ENCODE assay signal across 10 cellular contexts in genomic region chr1:56508523-56508983, GRCh38.
DNase-seq lines count a peak whose midpoint lies in the region; ATAC-seq and TF ChIP-seq lines count a peak whose summit lies in the region.
"Had no signal": no experiment of that assay in that cellular context is flagged by ENCODE, and none has a peak within 500 bp of the region (broad histone marks: within the 10 kb centered on the region; RNA-seq: fewer than 3 reads in every experiment).

No MANE protein-coding gene starts in this region.

- no peaks in the 10 kb centered on the region for H4K20me1 ChIP-seq in OCI-LY7 (ENCODE audit: insufficient read depth, low read length)

- H3K79me2 ChIP-seq in OCI-LY7 (ENCODE audit: insufficient read depth, low read depth, low read length): no peaks in the 10 kb centered on the region

- TF ChIP-seq EP300 in tibial nerve (IDR thresholded peaks at IDR 0.05): peak in 1 of 2 donors; percentile 80

- H3K9ac ChIP-seq in liver (ENCODE audit: low read depth in 1 of 2, low read length in 2 of 2): peak overlapping the region in 1 of 2 donors; percentile 64

- TF ChIP-seq CTCF in liver (IDR thresholded peaks at IDR 0.05; ENCODE audit: low read depth, low read length, missing input control) (no peak), tibial nerve (IDR thresholded peaks at IDR 0.05) (no peak), OCI-LY7 (conservative IDR thresholded peaks at IDR 0.05; ENCODE audit: low read length) (no peak), A673 (conservative IDR thresholded peaks at IDR 0.05; ENCODE audit: low read depth, low read length) (no peak)

- H3K4me1 ChIP-seq in liver (ENCODE audit: control insufficient read depth in 4 of 4, insufficient read depth in 4 of 4, low read length in 3 of 4) (peaks cover 16 to 83% (median 55%) of the 10 kb centered on the region in 4 donors), tibial nerve (peaks cover 0 to 76% (median 25%) of the 10 kb centered on the region in 4 donors), OCI-LY7 (ENCODE audit: insufficient read depth, low read length, poor library complexity, severe bottlenecking) (no peaks in the 10 kb centered on the region), A673 (ENCODE audit: insufficient read depth, low read length, poor library complexity, severe bottlenecking) (no peaks in the 10 kb centered on the region)

- H3K27me3 ChIP-seq in liver (ENCODE audit: control insufficient read depth in 4 of 4, insufficient read depth in 4 of 4, low read length in 3 of 4) (no peaks in the 10 kb centered on the region), tibial nerve (no peaks in the 10 kb centered on the region), A673 (replicated peaks; ENCODE audit: insufficient read depth, low read depth, low read length, poor library complexity) (no peaks in the 10 kb centered on the region)

- H3K4me3 ChIP-seq in liver (ENCODE audit: low read depth in 1 of 3, low read length in 3 of 3): no peak overlapping the region
- no peak overlapping the region for H3K4me3 ChIP-seq in tibial nerve
- H3K4me3 ChIP-seq in OCI-LY7 (ENCODE audit: low read depth, low read length, poor library complexity, severe bottlenecking): no peak overlapping the region
- no peak overlapping the region for H3K4me3 ChIP-seq in A673 (ENCODE audit: low read depth, low read length, poor library complexity, severe bottlenecking)

- no peak for TF ChIP-seq POLR2A in tibial nerve (IDR thresholded peaks at IDR 0.05)

- DNase-seq in LoVo (ENCODE audit: low spot score) (peak; percentile 69), tibial nerve (ENCODE audit: low spot score in 2 of 2) (peak; percentile 68 to 79), D341Med (ENCODE audit: low spot score) (no peak), OCI-LY7 (ENCODE audit: low spot score) (no peak), A673 (ENCODE audit: low spot score) (no peak)
- DNase-seq: activated naive CD8-positive, alpha-beta T cell treated with anti-CD3 and anti-CD28 coated beads for 36 hours had no signal

- no peak overlapping the region for H2AFZ ChIP-seq in OCI-LY7 (ENCODE audit: low read length)

- no peaks in the 10 kb centered on the region for H3K9me2 ChIP-seq in OCI-LY7 (ENCODE audit: insufficient read depth, low read length)

- peak; percentile 49 for ATAC-seq in esophagus mucosa
- ATAC-seq in GM21423 (IDR thresholded peaks at IDR 0.05; ENCODE audit: unreplicated experiment): no peak
- ATAC-seq: activated CD4-positive, CD25-positive, alpha-beta regulatory T cell treated with anti-CD3 and anti-CD28 coated beads, Interleukin-2, amount 50 U/mL, for 24 hours had no signal

- H3K27ac ChIP-seq in liver (ENCODE audit: low read depth in 1 of 2, low read length in 2 of 2) (peak overlapping the region; percentile 87), tibial nerve (peak overlapping the region in 2 of 4 donors; percentile 30 to 38), OCI-LY7 (ENCODE audit: low read depth, low read length, poor library complexity, severe bottlenecking) (no peak overlapping the region), A673 (ENCODE audit: low read depth, low read length, poor library complexity, severe bottlenecking) (no peak overlapping the region)

- CTCF ChIA-PET in OCI-LY7 (lab: Charles Lee; ENCODE audit: unreplicated experiment): no interaction called here
- CTCF ChIA-PET in A673 (lab: Charles Lee): no interaction called here

- BruUV-seq in OCI-LY7 (replicated peaks; lab: Mats Ljungman, UMichigan): no TSS peak
- no TSS peak for BruUV-seq in A673 (replicated peaks; lab: Mats Ljungman, UMichigan)

- H3K4me2 ChIP-seq in OCI-LY7 (ENCODE audit: low read length): no peak overlapping the region

- intact Hi-C loops in OCI-LY7 (cut with micrococcal nuclease; ENCODE audit: unreplicated experiment) (no loop called here), A673 (cut with micrococcal nuclease; ENCODE audit: unreplicated experiment) (no loop called here)

- POLR2A ChIA-PET in OCI-LY7 (lab: Charles Lee): no interaction called here
- POLR2A ChIA-PET in A673 (lab: Charles Lee; ENCODE audit: low non-redundant PET): no interaction called here

- peak; percentile 68 to 73 for TF ChIP-seq RAD21 in liver (IDR thresholded peaks at IDR 0.05)

- H3K36me3 ChIP-seq in liver (ENCODE audit: control insufficient read depth in 4 of 4, insufficient read depth in 3 of 4, low read depth in 1 of 4, low read length in 3 of 4) (peaks cover 5 to 49% (median 16%) of the 10 kb centered on the region in 4 donors), tibial nerve (peaks cover 0 to 88% (median 0%) of the 10 kb centered on the region in 3 donors), OCI-LY7 (ENCODE audit: insufficient read depth, low read length) (no peaks in the 10 kb centered on the region), A673 (ENCODE audit: insufficient read depth, low read length, poor library complexity, severe bottlenecking) (no peaks in the 10 kb centered on the region)

- no peaks in the 10 kb centered on the region for H3K9me3 ChIP-seq in liver (ENCODE audit: control insufficient read depth in 4 of 4, low read length in 3 of 4)
- no peaks in the 10 kb centered on the region for H3K9me3 ChIP-seq in tibial nerve
- H3K9me3 ChIP-seq in OCI-LY7 (ENCODE audit: low read length): no peaks in the 10 kb centered on the region
- H3K9me3 ChIP-seq in A673 (ENCODE audit: low read depth, low read length, poor library complexity, severe bottlenecking): no peaks in the 10 kb centered on the region

- 17% methylated on average over 4 of the region's 4 CpGs for WGBS in liver
- WGBS in tibial nerve, 2 donors: 50 to 59% methylated on average over 4 of the region's 4 CpGs

TF ChIP-seq in liver, 16 proteins besides CTCF, POLR2A, EP300 and RAD21:
- TF ChIP-seq JUND (IDR thresholded peaks at IDR 0.05) (peak; percentile 92), FOXA2 (IDR thresholded peaks at IDR 0.05) (peak; percentile 79), YY1 (IDR thresholded peaks at IDR 0.05) (peak; percentile 95), SP1 (IDR thresholded peaks at IDR 0.05) (peak; percentile 100), HNF4G (IDR thresholded peaks at IDR 0.05) (peak; percentile 92), FOXA1 (IDR thresholded peaks at IDR 0.05) (peak; percentile 81), ATF3 (IDR thresholded peaks at IDR 0.05) (peak; percentile 74), EGR1 (IDR thresholded peaks at IDR 0.05; ENCODE audit: low read depth in 2 of 2) (peak in 1 of 2 donors; percentile 88), NR2F2 (IDR thresholded peaks at IDR 0.05) (peak; percentile 87), MAX (IDR thresholded peaks at IDR 0.05) (peak; percentile 99), RXRA (IDR thresholded peaks at IDR 0.05) (peak; percentile 98 to 99), ZBTB33 (IDR thresholded peaks at IDR 0.05) (peak; percentile 91), HNF4A (conservative IDR thresholded peaks at IDR 0.05) (peak; percentile 96 to 97), TAF1 (conservative IDR thresholded peaks at IDR 0.05) (no peak), REST (IDR thresholded peaks at IDR 0.05) (peak; percentile 81), GABPA (IDR thresholded peaks at IDR 0.05 in 1 of 2, conservative IDR thresholded peaks at IDR 0.05 in 1 of 2) (peak in 1 of 2 donors; percentile 23)

Comparison
In these comparisons a context has a peak if more than half of its experiments do, and no peak if none do; other contexts are left out.
1. DNase-seq: peak in LoVo (single experiment) and tibial nerve (2 of 2); none in D341Med (single experiment), OCI-LY7 (single experiment) and A673 (single experiment).
2. H3K27ac ChIP-seq: peak in liver (2 of 2); none in OCI-LY7 (single experiment) and A673 (single experiment).